In the genomic region with DNA sequence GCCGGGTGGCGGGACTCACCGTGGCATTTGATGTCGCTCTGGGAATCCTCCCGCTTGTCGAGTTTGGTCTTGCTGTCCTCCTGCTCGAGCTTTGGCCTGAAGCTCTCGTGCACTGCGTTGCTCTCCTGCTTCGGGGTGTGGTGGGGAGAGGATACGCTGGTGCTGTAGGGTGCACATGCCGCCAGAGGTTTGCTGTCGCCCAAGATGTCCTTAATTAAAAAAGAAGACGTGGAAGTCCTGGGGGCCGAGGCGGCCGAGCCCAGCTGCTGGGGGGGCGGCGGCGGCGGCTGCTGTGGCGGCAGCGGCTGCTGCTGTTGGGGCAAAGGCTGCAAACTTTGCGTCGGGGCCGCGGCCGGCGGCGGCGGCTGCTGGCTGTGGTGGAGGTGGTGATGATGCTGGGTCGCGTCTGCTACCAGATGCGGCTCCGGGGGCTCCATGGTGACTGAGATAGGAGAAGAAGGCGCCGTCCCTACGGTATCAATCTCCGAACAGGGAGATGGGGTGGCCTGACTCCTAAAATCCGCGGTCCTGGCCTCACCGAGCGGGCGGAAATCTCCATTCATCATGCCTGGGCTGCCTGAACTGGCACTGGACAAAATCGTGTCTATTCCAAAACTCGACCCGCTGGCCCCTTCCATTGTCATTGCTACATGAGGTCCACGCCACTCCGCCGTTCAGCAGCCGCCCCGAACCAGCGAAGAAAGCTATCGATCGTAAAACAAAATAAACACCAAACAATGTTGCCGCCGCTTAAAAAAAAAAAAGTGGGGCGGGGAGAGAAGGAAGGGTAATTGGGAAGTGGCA, we compare ENCODE assay signal across 9 cellular contexts. TPM values are rescaled to one million over a fixed set of nuclear protein-coding genes. Genes with fewer than 3 reads are reported as not detected.
DNase-seq lines count a peak whose midpoint lies in the region; ATAC-seq and TF ChIP-seq lines count a peak whose summit lies in the region.
"Had no signal": no experiment of that assay in that cellular context is flagged by ENCODE, and none has a peak within 500 bp of the region (broad histone marks: within the 10 kb centered on the region; RNA-seq: fewer than 3 reads in every experiment).

A gene (minus strand): TSS at position 751 of the 804 bp plus-strand sequence. CDS start 107 bp downstream, at position 644.

- H3K9me3 ChIP-seq in HUES64 (ENCODE audit: insufficient read depth, low read depth, low read length) = no peaks in the 10 kb centered on the region

- WGBS in HUES64 = 1% methylated on average over 57 of the region's 58 CpGs

- peaks cover 73% of the 10 kb centered on the region for H3K27me3 ChIP-seq in BJ (ENCODE audit: control insufficient read depth, insufficient read depth, low read length)
- peaks cover 100% of the 10 kb centered on the region for H3K27me3 ChIP-seq in HUES64 (ENCODE audit: insufficient read depth, low read length)

- no peaks in the 10 kb centered on the region for H3K36me3 Mint-ChIP-seq in dendritic cell treated with granulocyte-macrophage colony-stimulating factor and Interleukin-4, amounts not matched to agents 40 ng/mL and 50 ng/mL, for 4 days (ENCODE audit: low read depth)
- H3K36me3 Mint-ChIP-seq in nephron progenitor cell (ENCODE audit: low read depth) = no peaks in the 10 kb centered on the region

- TF ChIP-seq CTCF in BJ (IDR thresholded peaks at IDR 0.05; ENCODE audit: insufficient read depth, low read depth, low read length) (no peak), nephron progenitor cell (IDR thresholded peaks at IDR 0.05) (no peak)

- H3K27ac ChIP-seq in HUES64 (ENCODE audit: low read depth, low read length) = no peak within 1 kb of the TSS
- H3K27ac ChIP-seq: HL-60 had no signal

- intact Hi-C loops in dendritic cell treated with granulocyte-macrophage colony-stimulating factor and Interleukin-4, amounts not matched to agents 40 ng/mL and 50 ng/mL, for 4 days (cut with micrococcal nuclease) = no loop called here

- H3K9me3 Mint-ChIP-seq in dendritic cell treated with granulocyte-macrophage colony-stimulating factor and Interleukin-4, amounts not matched to agents 40 ng/mL and 50 ng/mL, for 4 days = no peaks in the 10 kb centered on the region
- H3K9me3 Mint-ChIP-seq in nephron progenitor cell = peaks cover 3% of the 10 kb centered on the region

- no peak within 1 kb of the TSS for H3K27ac Mint-ChIP-seq in dendritic cell treated with granulocyte-macrophage colony-stimulating factor and Interleukin-4, amounts not matched to agents 40 ng/mL and 50 ng/mL, for 4 days
- no peak within 1 kb of the TSS for H3K27ac Mint-ChIP-seq in nephron progenitor cell

- POLR2A ChIA-PET in BJ (lab: Charles Lee) = no interaction called here

- peaks cover 41% of the 10 kb centered on the region for H3K4me1 ChIP-seq in HUES64 (ENCODE audit: insufficient read depth, low read length)

- ATAC-seq in HG02852 (IDR thresholded peaks at IDR 0.05; ENCODE audit: unreplicated experiment) = no peak

- H3K36me3 ChIP-seq in BJ (ENCODE audit: control insufficient read depth, insufficient read depth, low read length) = no peaks in the 10 kb centered on the region
- no peaks in the 10 kb centered on the region for H3K36me3 ChIP-seq in HUES64 (ENCODE audit: insufficient read depth, low read length)

- H3K4me1 Mint-ChIP-seq in dendritic cell treated with granulocyte-macrophage colony-stimulating factor and Interleukin-4, amounts not matched to agents 40 ng/mL and 50 ng/mL, for 4 days (ENCODE audit: low read depth) = peaks cover 38% of the 10 kb centered on the region
- H3K4me1 Mint-ChIP-seq in nephron progenitor cell = peaks cover 22% of the 10 kb centered on the region

- H3K4me3 Mint-ChIP-seq in dendritic cell treated with granulocyte-macrophage colony-stimulating factor and Interleukin-4, amounts not matched to agents 40 ng/mL and 50 ng/mL, for 4 days = peak within 1 kb of the TSS; percentile 79
- peak within 1 kb of the TSS; percentile 77 for H3K4me3 Mint-ChIP-seq in nephron progenitor cell

- H3K4me3 ChIP-seq in BJ (ENCODE audit: low read depth, low read length) (peak within 1 kb of the TSS; percentile 26), HUES64 (ENCODE audit: low read length) (peak within 1 kb of the TSS; percentile 54)

- peaks cover 93% of the 10 kb centered on the region for H3K27me3 Mint-ChIP-seq in dendritic cell treated with granulocyte-macrophage colony-stimulating factor and Interleukin-4, amounts not matched to agents 40 ng/mL and 50 ng/mL, for 4 days
- H3K27me3 Mint-ChIP-seq in nephron progenitor cell (ENCODE audit: low read depth, poor library complexity) = peaks cover 100% of the 10 kb centered on the region

- DNase-seq in BJ (ENCODE audit: low read depth) = no peak
- DNase-seq in nephron progenitor cell = peak; percentile 38
- no peak for DNase-seq in DMS153 treated with DMSO at 0.1 percent for 48 hours (lab: John Stamatoyannopoulos, UW; ENCODE audit: unreplicated experiment)
- no peak for DNase-seq in EL
- no peak for DNase-seq in activated CD4-positive, CD25-positive, alpha-beta regulatory T cell (lab: John Stamatoyannopoulos, UW)

- no peak within 1 kb of the TSS for H3K9ac ChIP-seq in HUES64 (ENCODE audit: low read depth, low read length)

- CTCF ChIA-PET in BJ (lab: Yijun Ruan, JAX) = interaction anchor here (2.6 kb wide), 1 partner anchor 449 kb away, joined by 7 read pairs; no protein-coding TSS in a partner anchor

RNA-seq across cellular contexts. Expression of the gene that starts here (rescaled TPM):
- not detected in 2 replicates for polyA plus RNA-seq in BJ (2011; rRNA removed)
- polyA minus RNA-seq in BJ (2011; rRNA and poly(A)+ RNA removed) = not detected in 2 replicates
- polyA plus RNA-seq in HUES64 (2013, experiment 1 of 2) = not detected
- polyA plus RNA-seq in HUES64 (2013, experiment 2 of 2) = not detected
